Comparison of ENCODE assay signal across 8 cellular contexts in genomic region chr9:133148351-133149129, GRCh38.
DNase-seq lines count a peak whose midpoint lies in the region; ATAC-seq lines count a peak whose summit lies in the region.

No MANE protein-coding gene starts in this region.

- H3K9ac ChIP-seq in NT2/D1 (ENCODE audit: insufficient read length, low read depth), result peak overlapping the region; percentile 97

- ATAC-seq in HG02938 (IDR thresholded peaks at IDR 0.05; ENCODE audit: unreplicated experiment), result peak; percentile 14

- DNase-seq in SIG-M5 treated with dmso at 0.1 percent for 504 hours (lab: John Stamatoyannopoulos, UW; ENCODE audit: unreplicated experiment), result peak; percentile 44
- DNase-seq in SIG-M5 (lab: John Stamatoyannopoulos, UW), result no peak
- DNase-seq in NT2/D1 (ENCODE audit: low read depth, low spot score), result no peak
- DNase-seq in activated T-helper 1 cell treated with Interleukin-2 at 50 U/mL for 16 hours (ENCODE audit: low read depth), result peak; percentile 40
- peak; percentile 46 for DNase-seq in fibroblast of gingiva (ENCODE audit: low read depth)
- no peak for DNase-seq in SW 1271 (lab: John Stamatoyannopoulos, UW)

- H3K9me3 ChIP-seq in NT2/D1 (ENCODE audit: insufficient read depth, low read length) (no peaks in the 10 kb centered on the region), neuron (ENCODE audit: low read length) (no peaks in the 10 kb centered on the region)

- no peaks in the 10 kb centered on the region for H3K27me3 ChIP-seq in NT2/D1 (ENCODE audit: insufficient read depth, insufficient read length)
- H3K27me3 ChIP-seq in neuron (ENCODE audit: insufficient read depth, low read length), result no peaks in the 10 kb centered on the region

- H2AFZ ChIP-seq in neuron (ENCODE audit: low read depth, low read length), result no peak overlapping the region

- H3K4me1 ChIP-seq in NT2/D1 (ENCODE audit: insufficient read depth, insufficient read length), result peaks cover 30% of the 10 kb centered on the region
- H3K4me1 ChIP-seq in neuron (ENCODE audit: insufficient read depth, low read length), result peaks cover 41% of the 10 kb centered on the region

- H3K36me3 ChIP-seq in NT2/D1 (ENCODE audit: insufficient read depth, insufficient read length, low read length), result peaks cover 7% of the 10 kb centered on the region
- no peaks in the 10 kb centered on the region for H3K36me3 ChIP-seq in neuron (ENCODE audit: insufficient read depth, low read length)

- peak overlapping the region; percentile 92 for H3K4me3 ChIP-seq in NT2/D1 (ENCODE audit: insufficient read length, low read depth)
- peak overlapping the region; percentile 66 for H3K4me3 ChIP-seq in neuron (ENCODE audit: low read length)

Comparison
In these comparisons a context has a peak if more than half of its experiments do, and no peak if none do; other contexts are left out.
1. DNase-seq: peak in SIG-M5 treated with dmso at 0.1 percent for 504 hours (single experiment), activated T-helper 1 cell treated with Interleukin-2 at 50 U/mL for 16 hours (single experiment) and fibroblast of gingiva (single experiment); none in SIG-M5 (single experiment), NT2/D1 (single experiment) and SW 1271 (0 of 2).